ENCODE assay signal across 1 cellular context in genomic region chr16:22161401-22161800, GRCh38.
A peak's percentile ranks its signal among the peaks of the same experiment; 100 is the strongest.
TF ChIP-seq lines count a peak whose summit lies in the region.

No MANE protein-coding gene starts in this region.

TF ChIP-seq in HepG2, 621 proteins besides CTCF, POLR2A, EP300 and RAD21 (continued from another document):
- peak; percentile 29; the same call in 1 of the 2 replicates for TF ChIP-seq ZBTB40 (IDR thresholded peaks at IDR 0.05)
- TF ChIP-seq ZBTB40 (CRISPR knock-in tag; IDR thresholded peaks at IDR 0.05), result no peak
- TF ChIP-seq NFE2L1 (CRISPR knock-in tag; IDR thresholded peaks at IDR 0.05; ENCODE audit: borderline replicate concordance), result no peak
- TF ChIP-seq ATM (IDR thresholded peaks at IDR 0.05; ENCODE audit: borderline replicate concordance), result 0 out of 2 replicates have a peak, but pooled peaks have one; percentile 13
- peak; percentile 81 for TF ChIP-seq PHB2 (IDR thresholded peaks at IDR 0.05; ENCODE audit: partially characterized antibody)
- TF ChIP-seq AGO2 (optimal IDR thresholded peaks at IDR 0.05; ENCODE audit: low read depth, low read length), result no peak
- TF ChIP-seq ARNT (IDR thresholded peaks at IDR 0.05), result 0 out of 2 replicates have a peak, but pooled peaks have one; percentile 74
- TF ChIP-seq FOXP1 (IDR thresholded peaks at IDR 0.05), result 0 out of 2 replicates have a peak, but pooled peaks have one; percentile 25
- no peak for TF ChIP-seq FOXP1 (CRISPR knock-in tag; IDR thresholded peaks at IDR 0.05)
- 0 out of 2 replicates have a peak, but pooled peaks have one; percentile 9 for TF ChIP-seq NONO (IDR thresholded peaks at IDR 0.05)
- TF ChIP-seq NONO (CRISPR knock-in tag; conservative IDR thresholded peaks at IDR 0.05), result no peak
- 0 out of 2 replicates have a peak, but pooled peaks have one; percentile 51 for TF ChIP-seq FOXK2 (IDR thresholded peaks at IDR 0.05)
- TF ChIP-seq RFXANK (CRISPR knock-in tag; IDR thresholded peaks at IDR 0.05), result no peak
- TF ChIP-seq ARID5B (CRISPR knock-in tag; IDR thresholded peaks at IDR 0.05), result no peak
- TF ChIP-seq IKZF1 (IDR thresholded peaks at IDR 0.05), result peak; percentile 91
